Comparison of ENCODE assay signal across 2 cellular contexts in the genomic region with DNA sequence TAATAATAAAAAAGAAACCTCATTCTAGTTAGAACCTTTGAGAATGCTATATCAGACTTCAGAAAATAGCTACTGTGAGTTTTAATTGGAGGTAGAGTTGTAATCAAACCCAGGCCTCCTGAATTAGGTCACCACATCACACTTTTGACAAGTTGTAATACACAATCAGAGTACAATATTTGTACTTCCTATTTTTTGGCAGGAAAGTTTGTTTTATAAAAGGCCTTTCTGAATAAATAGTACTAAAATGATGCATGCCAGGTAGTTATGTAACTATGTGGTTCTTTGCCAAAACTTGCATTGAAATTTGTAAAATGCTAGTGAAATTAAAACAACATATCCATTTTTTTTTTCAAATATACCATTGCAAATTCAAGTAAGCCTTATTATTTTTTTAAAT.
TF ChIP-seq lines count a peak whose summit lies in the region.

No MANE protein-coding gene starts in this region.

TF ChIP-seq in liver, 16 proteins besides CTCF, POLR2A, EP300 and RAD21:
- TF ChIP-seq YY1 (IDR thresholded peaks at IDR 0.05): no peak
- TF ChIP-seq EGR1 (IDR thresholded peaks at IDR 0.05; ENCODE audit: low read depth in 2 of 2): no peak
- TF ChIP-seq HNF4A (conservative IDR thresholded peaks at IDR 0.05): peak in 1 of 2 donors; percentile 44
- TF ChIP-seq NR2F2 (IDR thresholded peaks at IDR 0.05): no peak
- no peak for TF ChIP-seq HNF4G (IDR thresholded peaks at IDR 0.05)
- TF ChIP-seq, protein P1, sequence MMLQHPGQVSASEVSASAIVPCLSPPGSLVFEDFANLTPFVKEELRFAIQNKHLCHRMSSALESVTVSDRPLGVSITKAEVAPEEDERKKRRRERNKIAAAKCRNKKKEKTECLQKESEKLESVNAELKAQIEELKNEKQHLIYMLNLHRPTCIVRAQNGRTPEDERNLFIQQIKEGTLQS (IDR thresholded peaks at IDR 0.05): peak; percentile 27
- peak; percentile 36 to 46 for TF ChIP-seq RXRA (IDR thresholded peaks at IDR 0.05)
- no peak for TF ChIP-seq FOXA1 (IDR thresholded peaks at IDR 0.05)
- TF ChIP-seq FOXA2 (IDR thresholded peaks at IDR 0.05): no peak
- no peak for TF ChIP-seq SP1 (IDR thresholded peaks at IDR 0.05)
- TF ChIP-seq, protein P2, sequence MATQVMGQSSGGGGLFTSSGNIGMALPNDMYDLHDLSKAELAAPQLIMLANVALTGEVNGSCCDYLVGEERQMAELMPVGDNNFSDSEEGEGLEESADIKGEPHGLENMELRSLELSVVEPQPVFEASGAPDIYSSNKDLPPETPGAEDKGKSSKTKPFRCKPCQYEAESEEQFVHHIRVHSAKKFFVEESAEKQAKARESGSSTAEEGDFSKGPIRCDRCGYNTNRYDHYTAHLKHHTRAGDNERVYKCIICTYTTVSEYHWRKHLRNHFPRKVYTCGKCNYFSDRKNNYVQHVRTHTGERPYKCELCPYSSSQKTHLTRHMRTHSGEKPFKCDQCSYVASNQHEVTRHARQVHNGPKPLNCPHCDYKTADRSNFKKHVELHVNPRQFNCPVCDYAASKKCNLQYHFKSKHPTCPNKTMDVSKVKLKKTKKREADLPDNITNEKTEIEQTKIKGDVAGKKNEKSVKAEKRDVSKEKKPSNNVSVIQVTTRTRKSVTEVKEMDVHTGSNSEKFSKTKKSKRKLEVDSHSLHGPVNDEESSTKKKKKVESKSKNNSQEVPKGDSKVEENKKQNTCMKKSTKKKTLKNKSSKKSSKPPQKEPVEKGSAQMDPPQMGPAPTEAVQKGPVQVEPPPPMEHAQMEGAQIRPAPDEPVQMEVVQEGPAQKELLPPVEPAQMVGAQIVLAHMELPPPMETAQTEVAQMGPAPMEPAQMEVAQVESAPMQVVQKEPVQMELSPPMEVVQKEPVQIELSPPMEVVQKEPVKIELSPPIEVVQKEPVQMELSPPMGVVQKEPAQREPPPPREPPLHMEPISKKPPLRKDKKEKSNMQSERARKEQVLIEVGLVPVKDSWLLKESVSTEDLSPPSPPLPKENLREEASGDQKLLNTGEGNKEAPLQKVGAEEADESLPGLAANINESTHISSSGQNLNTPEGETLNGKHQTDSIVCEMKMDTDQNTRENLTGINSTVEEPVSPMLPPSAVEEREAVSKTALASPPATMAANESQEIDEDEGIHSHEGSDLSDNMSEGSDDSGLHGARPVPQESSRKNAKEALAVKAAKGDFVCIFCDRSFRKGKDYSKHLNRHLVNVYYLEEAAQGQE (IDR thresholded peaks at IDR 0.05): no peak
- no peak for TF ChIP-seq GABPA (IDR thresholded peaks at IDR 0.05 in 1 of 2, conservative IDR thresholded peaks at IDR 0.05 in 1 of 2)
- TF ChIP-seq, protein P3, sequence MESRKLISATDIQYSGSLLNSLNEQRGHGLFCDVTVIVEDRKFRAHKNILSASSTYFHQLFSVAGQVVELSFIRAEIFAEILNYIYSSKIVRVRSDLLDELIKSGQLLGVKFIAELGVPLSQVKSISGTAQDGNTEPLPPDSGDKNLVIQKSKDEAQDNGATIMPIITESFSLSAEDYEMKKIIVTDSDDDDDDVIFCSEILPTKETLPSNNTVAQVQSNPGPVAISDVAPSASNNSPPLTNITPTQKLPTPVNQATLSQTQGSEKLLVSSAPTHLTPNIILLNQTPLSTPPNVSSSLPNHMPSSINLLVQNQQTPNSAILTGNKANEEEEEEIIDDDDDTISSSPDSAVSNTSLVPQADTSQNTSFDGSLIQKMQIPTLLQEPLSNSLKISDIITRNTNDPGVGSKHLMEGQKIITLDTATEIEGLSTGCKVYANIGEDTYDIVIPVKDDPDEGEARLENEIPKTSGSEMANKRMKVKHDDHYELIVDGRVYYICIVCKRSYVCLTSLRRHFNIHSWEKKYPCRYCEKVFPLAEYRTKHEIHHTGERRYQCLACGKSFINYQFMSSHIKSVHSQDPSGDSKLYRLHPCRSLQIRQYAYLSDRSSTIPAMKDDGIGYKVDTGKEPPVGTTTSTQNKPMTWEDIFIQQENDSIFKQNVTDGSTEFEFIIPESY (IDR thresholded peaks at IDR 0.05): no peak
- TF ChIP-seq TAF1 (conservative IDR thresholded peaks at IDR 0.05): no peak
- TF ChIP-seq JUND (IDR thresholded peaks at IDR 0.05): no peak
- TF ChIP-seq, protein P4, sequence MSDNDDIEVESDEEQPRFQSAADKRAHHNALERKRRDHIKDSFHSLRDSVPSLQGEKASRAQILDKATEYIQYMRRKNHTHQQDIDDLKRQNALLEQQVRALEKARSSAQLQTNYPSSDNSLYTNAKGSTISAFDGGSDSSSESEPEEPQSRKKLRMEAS (IDR thresholded peaks at IDR 0.05): peak; percentile 10

TF ChIP-seq in HepG2, 621 proteins besides CTCF, POLR2A, EP300 and RAD21:
- TF ChIP-seq ZNF263 (CRISPR knock-in tag; IDR thresholded peaks at IDR 0.05) (no peak), ZNF460 (CRISPR knock-in tag; IDR thresholded peaks at IDR 0.05; ENCODE audit: borderline replicate concordance) (no peak), TAF15 (IDR thresholded peaks at IDR 0.05; ENCODE audit: low read depth, low read length, poor library complexity, severe bottlenecking) (no peak), ZBTB42 (CRISPR knock-in tag; IDR thresholded peaks at IDR 0.05) (no peak), ZNF709 (CRISPR knock-in tag; IDR thresholded peaks at IDR 0.05) (no peak), ERF (CRISPR knock-in tag; IDR thresholded peaks at IDR 0.05) (no peak), TEAD3 (CRISPR knock-in tag; optimal IDR thresholded peaks at IDR 0.05; ENCODE audit: borderline replicate concordance) (no peak)
- TF ChIP-seq, protein P5, sequence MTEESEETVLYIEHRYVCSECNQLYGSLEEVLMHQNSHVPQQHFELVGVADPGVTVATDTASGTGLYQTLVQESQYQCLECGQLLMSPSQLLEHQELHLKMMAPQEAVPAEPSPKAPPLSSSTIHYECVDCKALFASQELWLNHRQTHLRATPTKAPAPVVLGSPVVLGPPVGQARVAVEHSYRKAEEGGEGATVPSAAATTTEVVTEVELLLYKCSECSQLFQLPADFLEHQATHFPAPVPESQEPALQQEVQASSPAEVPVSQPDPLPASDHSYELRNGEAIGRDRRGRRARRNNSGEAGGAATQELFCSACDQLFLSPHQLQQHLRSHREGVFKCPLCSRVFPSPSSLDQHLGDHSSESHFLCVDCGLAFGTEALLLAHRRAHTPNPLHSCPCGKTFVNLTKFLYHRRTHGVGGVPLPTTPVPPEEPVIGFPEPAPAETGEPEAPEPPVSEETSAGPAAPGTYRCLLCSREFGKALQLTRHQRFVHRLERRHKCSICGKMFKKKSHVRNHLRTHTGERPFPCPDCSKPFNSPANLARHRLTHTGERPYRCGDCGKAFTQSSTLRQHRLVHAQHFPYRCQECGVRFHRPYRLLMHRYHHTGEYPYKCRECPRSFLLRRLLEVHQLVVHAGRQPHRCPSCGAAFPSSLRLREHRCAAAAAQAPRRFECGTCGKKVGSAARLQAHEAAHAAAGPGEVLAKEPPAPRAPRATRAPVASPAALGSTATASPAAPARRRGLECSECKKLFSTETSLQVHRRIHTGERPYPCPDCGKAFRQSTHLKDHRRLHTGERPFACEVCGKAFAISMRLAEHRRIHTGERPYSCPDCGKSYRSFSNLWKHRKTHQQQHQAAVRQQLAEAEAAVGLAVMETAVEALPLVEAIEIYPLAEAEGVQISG (CRISPR knock-in tag; IDR thresholded peaks at IDR 0.05): no peak
- TF ChIP-seq, protein P6, sequence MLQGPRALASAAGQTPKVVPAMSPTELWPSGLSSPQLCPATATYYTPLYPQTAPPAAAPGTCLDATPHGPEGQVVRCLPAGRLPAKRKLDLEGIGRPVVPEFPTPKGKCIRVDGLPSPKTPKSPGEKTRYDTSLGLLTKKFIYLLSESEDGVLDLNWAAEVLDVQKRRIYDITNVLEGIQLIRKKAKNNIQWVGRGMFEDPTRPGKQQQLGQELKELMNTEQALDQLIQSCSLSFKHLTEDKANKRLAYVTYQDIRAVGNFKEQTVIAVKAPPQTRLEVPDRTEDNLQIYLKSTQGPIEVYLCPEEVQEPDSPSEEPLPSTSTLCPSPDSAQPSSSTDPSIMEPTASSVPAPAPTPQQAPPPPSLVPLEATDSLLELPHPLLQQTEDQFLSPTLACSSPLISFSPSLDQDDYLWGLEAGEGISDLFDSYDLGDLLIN (CRISPR knock-in tag; IDR thresholded peaks at IDR 0.05; ENCODE audit: borderline replicate concordance): no peak
